Comparison of ENCODE assay signal across 10 cellular contexts in genomic region chr10:107914450-107915276, GRCh38.
DNase-seq lines count a peak whose midpoint lies in the region; ATAC-seq, FAIRE-seq and TF ChIP-seq lines count a peak whose summit lies in the region.
"Had no signal": no experiment of that assay in that cellular context is flagged by ENCODE, and none has a peak within 500 bp of the region (broad histone marks: within the 10 kb centered on the region; RNA-seq: fewer than 3 reads in every experiment).

No MANE protein-coding gene starts in this region.

- CTCF ChIA-PET in WTC11 (lab: Charles Lee) = interaction anchor here (1.2 to 1.8 kb wide), 2 partner anchors 100 to 290 kb away, joined by 3 to 9 read pairs; no protein-coding TSS in a partner anchor
- CTCF ChIA-PET in activated CD4-positive, alpha-beta T cell treated with anti-CD3 and anti-CD28 coated beads for 36 hours (lab: Charles Lee) = no interaction called here

- peaks cover 79% of the 10 kb centered on the region for H3K4me1 Mint-ChIP-seq in WTC11
- no peaks in the 10 kb centered on the region for H3K4me1 Mint-ChIP-seq in activated CD4-positive, alpha-beta T cell treated with anti-CD3 and anti-CD28 coated beads for 36 hours

- POLR2A ChIA-PET in WTC11 (lab: Charles Lee) = interaction anchor here (1.5 kb wide), 1 partner anchor 49 kb away, joined by 3 read pairs; no protein-coding TSS in a partner anchor
- POLR2A ChIA-PET in activated CD4-positive, alpha-beta T cell treated with anti-CD3 and anti-CD28 coated beads for 36 hours (lab: Charles Lee) = no interaction called here

- peak; percentile 46 for ATAC-seq in GM18907 (IDR thresholded peaks at IDR 0.05; ENCODE audit: unreplicated experiment)
- peak; percentile 54 for ATAC-seq in WTC11
- ATAC-seq in sciatic nerve = peak; percentile 29
- no peak for ATAC-seq in HG02973 (IDR thresholded peaks at IDR 0.05; ENCODE audit: unreplicated experiment)
- ATAC-seq in HG03442 (IDR thresholded peaks at IDR 0.05; ENCODE audit: unreplicated experiment) = no peak
- no peak for ATAC-seq in activated CD4-positive, alpha-beta T cell treated with anti-CD3 and anti-CD28 coated beads for 36 hours

- no peaks in the 10 kb centered on the region for H3K9me3 Mint-ChIP-seq in WTC11
- peaks cover 15% of the 10 kb centered on the region for H3K9me3 Mint-ChIP-seq in activated CD4-positive, alpha-beta T cell treated with anti-CD3 and anti-CD28 coated beads for 36 hours (ENCODE audit: low read depth)

- peak overlapping the region; percentile 88 for H3K27ac Mint-ChIP-seq in WTC11
- H3K27ac Mint-ChIP-seq in activated CD4-positive, alpha-beta T cell treated with anti-CD3 and anti-CD28 coated beads for 36 hours = no peak overlapping the region

- peak overlapping the region; percentile 85 for H3K4me3 Mint-ChIP-seq in WTC11
- H3K4me3 Mint-ChIP-seq in activated CD4-positive, alpha-beta T cell treated with anti-CD3 and anti-CD28 coated beads for 36 hours = no peak overlapping the region

- H3K36me3 Mint-ChIP-seq in WTC11 = no peaks in the 10 kb centered on the region
- peaks cover 2% of the 10 kb centered on the region for H3K36me3 Mint-ChIP-seq in activated CD4-positive, alpha-beta T cell treated with anti-CD3 and anti-CD28 coated beads for 36 hours (ENCODE audit: low read depth)

- no peak for TF ChIP-seq CTCF in WTC11 (IDR thresholded peaks at IDR 0.05)

- peak; percentile 49 for DNase-seq in WTC11 (ENCODE audit: low spot score)
- DNase-seq in sciatic nerve (ENCODE audit: low spot score) = peak; percentile 59
- DNase-seq in activated CD4-positive, alpha-beta T cell treated with anti-CD3 and anti-CD28 coated beads for 36 hours = no peak
- DNase-seq in HTR-8/SVneo (ENCODE audit: insufficient read length, low spot score) = no peak
- DNase-seq: erythroblast, NCI-H510A treated with DMSO at 0.1 percent for 48 hours had no signal

- FAIRE-seq in HTR-8/SVneo (lab: Jason Lieb, UNC) = no peak

- intact Hi-C loops in sciatic nerve (cut with DNase I) = no loop called here
- intact Hi-C loops in activated CD4-positive, alpha-beta T cell treated with anti-CD3 and anti-CD28 coated beads for 36 hours (cut with DNase I, micrococcal nuclease) = no loop called here

- H3K4me3 ChIP-seq in iPS-11a (ENCODE audit: low read depth, low read length) = peak overlapping the region; percentile 61

- H3K27me3 Mint-ChIP-seq in WTC11 (ENCODE audit: low read depth) = peaks cover 8% of the 10 kb centered on the region
- H3K27me3 Mint-ChIP-seq in activated CD4-positive, alpha-beta T cell treated with anti-CD3 and anti-CD28 coated beads for 36 hours = peaks cover 18% of the 10 kb centered on the region

TF ChIP-seq in WTC11, 78 proteins besides CTCF, POLR2A, EP300 and RAD21 (continues in another document):
- TF ChIP-seq ATF1 (CRISPR knock-in tag; IDR thresholded peaks at IDR 0.05) (no peak), CREM (CRISPR knock-in tag; IDR thresholded peaks at IDR 0.05) (0 out of 2 replicates have a peak, but pooled peaks have one; percentile 71), CREB1 (CRISPR knock-in tag; IDR thresholded peaks at IDR 0.05) (no peak), SMAD4 (CRISPR knock-in tag; IDR thresholded peaks at IDR 0.05) (no peak), MYBL2 (CRISPR knock-in tag; IDR thresholded peaks at IDR 0.05) (no peak), E2F4 (CRISPR knock-in tag; IDR thresholded peaks at IDR 0.05; ENCODE audit: borderline replicate concordance, low read depth) (no peak), IRF2 (CRISPR knock-in tag; IDR thresholded peaks at IDR 0.05; ENCODE audit: borderline replicate concordance, low read depth) (no peak), PRRX2 (CRISPR knock-in tag; IDR thresholded peaks at IDR 0.05) (no peak), NFATC4 (CRISPR knock-in tag; IDR thresholded peaks at IDR 0.05) (no peak), ATF6 (CRISPR knock-in tag; IDR thresholded peaks at IDR 0.05) (no peak), OVOL2 (CRISPR knock-in tag; IDR thresholded peaks at IDR 0.05; ENCODE audit: borderline replicate concordance) (no peak), ZBTB21 (CRISPR knock-in tag; IDR thresholded peaks at IDR 0.05; ENCODE audit: borderline replicate concordance) (peak; percentile 4; the same call in 1 of the 2 replicates), TEAD1 (CRISPR knock-in tag; IDR thresholded peaks at IDR 0.05) (0 out of 2 replicates have a peak, but pooled peaks have one; percentile 12), TP53 (CRISPR knock-in tag; IDR thresholded peaks at IDR 0.05) (no peak), ZBTB43 (CRISPR knock-in tag; IDR thresholded peaks at IDR 0.05) (no peak)
- TF ChIP-seq, protein P1, sequence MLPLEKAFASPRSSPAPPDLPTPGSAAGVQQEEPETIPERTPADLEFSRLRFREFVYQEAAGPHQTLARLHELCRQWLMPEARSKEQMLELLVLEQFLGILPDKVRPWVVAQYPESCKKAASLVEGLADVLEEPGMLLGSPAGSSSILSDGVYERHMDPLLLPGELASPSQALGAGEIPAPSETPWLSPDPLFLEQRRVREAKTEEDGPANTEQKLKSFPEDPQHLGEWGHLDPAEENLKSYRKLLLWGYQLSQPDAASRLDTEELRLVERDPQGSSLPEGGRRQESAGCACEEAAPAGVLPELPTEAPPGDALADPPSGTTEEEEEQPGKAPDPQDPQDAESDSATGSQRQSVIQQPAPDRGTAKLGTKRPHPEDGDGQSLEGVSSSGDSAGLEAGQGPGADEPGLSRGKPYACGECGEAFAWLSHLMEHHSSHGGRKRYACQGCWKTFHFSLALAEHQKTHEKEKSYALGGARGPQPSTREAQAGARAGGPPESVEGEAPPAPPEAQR (CRISPR knock-in tag; IDR thresholded peaks at IDR 0.05) = no peak
- TF ChIP-seq, protein P2, sequence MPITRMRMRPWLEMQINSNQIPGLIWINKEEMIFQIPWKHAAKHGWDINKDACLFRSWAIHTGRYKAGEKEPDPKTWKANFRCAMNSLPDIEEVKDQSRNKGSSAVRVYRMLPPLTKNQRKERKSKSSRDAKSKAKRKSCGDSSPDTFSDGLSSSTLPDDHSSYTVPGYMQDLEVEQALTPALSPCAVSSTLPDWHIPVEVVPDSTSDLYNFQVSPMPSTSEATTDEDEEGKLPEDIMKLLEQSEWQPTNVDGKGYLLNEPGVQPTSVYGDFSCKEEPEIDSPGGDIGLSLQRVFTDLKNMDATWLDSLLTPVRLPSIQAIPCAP (CRISPR knock-in tag; IDR thresholded peaks at IDR 0.05) = no peak
- TF ChIP-seq, protein P3, sequence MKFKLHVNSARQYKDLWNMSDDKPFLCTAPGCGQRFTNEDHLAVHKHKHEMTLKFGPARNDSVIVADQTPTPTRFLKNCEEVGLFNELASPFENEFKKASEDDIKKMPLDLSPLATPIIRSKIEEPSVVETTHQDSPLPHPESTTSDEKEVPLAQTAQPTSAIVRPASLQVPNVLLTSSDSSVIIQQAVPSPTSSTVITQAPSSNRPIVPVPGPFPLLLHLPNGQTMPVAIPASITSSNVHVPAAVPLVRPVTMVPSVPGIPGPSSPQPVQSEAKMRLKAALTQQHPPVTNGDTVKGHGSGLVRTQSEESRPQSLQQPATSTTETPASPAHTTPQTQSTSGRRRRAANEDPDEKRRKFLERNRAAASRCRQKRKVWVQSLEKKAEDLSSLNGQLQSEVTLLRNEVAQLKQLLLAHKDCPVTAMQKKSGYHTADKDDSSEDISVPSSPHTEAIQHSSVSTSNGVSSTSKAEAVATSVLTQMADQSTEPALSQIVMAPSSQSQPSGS (CRISPR knock-in tag; IDR thresholded peaks at IDR 0.05; ENCODE audit: borderline replicate concordance, low read depth) = no peak

Comparison
In these comparisons a context has a peak if more than half of its experiments do, and no peak if none do; other contexts are left out.
1. ATAC-seq: peak in GM18907 (single experiment), WTC11 (single experiment) and sciatic nerve (single experiment); none in HG02973 (single experiment), HG03442 (single experiment) and activated CD4-positive, alpha-beta T cell treated with anti-CD3 and anti-CD28 coated beads for 36 hours (single experiment).
2. DNase-seq: peak in WTC11 (single experiment) and sciatic nerve (single experiment); none in activated CD4-positive, alpha-beta T cell treated with anti-CD3 and anti-CD28 coated beads for 36 hours (single experiment) and HTR-8/SVneo (single experiment).